In the genomic region with DNA sequence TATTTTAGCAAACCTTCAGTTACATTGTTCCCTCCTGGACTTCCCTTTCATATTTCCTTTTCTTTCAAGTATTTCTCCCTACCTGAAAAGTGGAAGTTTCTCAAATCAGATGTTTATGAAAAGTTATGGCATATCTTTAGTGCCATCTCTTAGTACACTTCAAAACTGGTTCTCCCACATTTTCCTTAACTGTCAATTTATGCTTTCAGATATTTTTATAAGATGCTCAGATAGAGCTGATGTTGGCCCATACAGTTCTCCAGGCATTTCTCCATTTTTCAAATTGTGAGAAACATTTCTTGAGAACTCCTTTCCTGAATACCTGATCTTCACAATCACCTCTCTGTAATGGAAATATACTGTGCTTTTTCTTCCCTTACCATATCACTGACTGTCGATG, we compare ENCODE assay signal across 12 cellular contexts. TPM values are rescaled to one million over a fixed set of nuclear protein-coding genes. Genes with fewer than 3 reads are reported as not detected.
DNase-seq lines count a peak whose midpoint lies in the region; ATAC-seq lines count a peak whose summit lies in the region.
"Had no signal": no experiment of that assay in that cellular context is flagged by ENCODE, and none has a peak within 500 bp of the region (broad histone marks: within the 10 kb centered on the region; RNA-seq: fewer than 3 reads in every experiment).

No MANE protein-coding gene starts in this region.

- H3K4me1 Mint-ChIP-seq in activated T-helper 1 cell treated with anti-CD3 and anti-CD28 coated beads, Interleukin-12 subunit alpha, Interleukin-12 subunit beta, Interleukin-2, Interleukin-4 antibody, amounts not matched to agents 30 ng/mL and 10 ng/mL and 1 ng/mL, durations not matched to agents 14 hours and 24 hours and 36 hours (ENCODE audit: low read depth): peaks cover 19% of the 10 kb centered on the region
- H3K4me1 Mint-ChIP-seq in CD4-positive, alpha-beta memory T cell: no peaks in the 10 kb centered on the region

- POLR2A ChIA-PET in CD4-positive, alpha-beta memory T cell (lab: Charles Lee; ENCODE audit: partially characterized antibody): no interaction called here

- intact Hi-C loops in activated T-helper 1 cell treated with anti-CD3 and anti-CD28 coated beads, Interleukin-12 subunit alpha, Interleukin-12 subunit beta, Interleukin-2, Interleukin-4 antibody, amounts not matched to agents 30 ng/mL and 10 ng/mL and 1 ng/mL, durations not matched to agents 14 hours and 24 hours and 36 hours (cut with micrococcal nuclease): loop anchor here (1.0 kb wide), 7 partner anchors 15 to 89 kb away; a partner anchor contains a TSS
- intact Hi-C loops in CD4-positive, alpha-beta memory T cell (cut with micrococcal nuclease): no loop called here

- no peaks in the 10 kb centered on the region for H3K36me3 ChIP-seq in CD4-positive, alpha-beta memory T cell (ENCODE audit: insufficient read depth, low read length)
- H3K36me3 ChIP-seq: BE2C had no signal

- no peak for DNase-seq in activated T-helper 1 cell treated with anti-CD3 and anti-CD28 coated beads, Interleukin-12 subunit alpha, Interleukin-12 subunit beta, Interleukin-2, Interleukin-4 antibody, amounts not matched to agents 30 ng/mL and 10 ng/mL and 1 ng/mL, durations not matched to agents 14 hours and 24 hours and 36 hours (ENCODE audit: low spot score)
- DNase-seq in CD4-positive, alpha-beta memory T cell: no peak
- DNase-seq in UCSD-AML1 (lab: John Stamatoyannopoulos, UW; ENCODE audit: unreplicated experiment) (no peak), NOMO-1 treated with DMSO at 0.1 percent for 48 hours (lab: John Stamatoyannopoulos, UW; ENCODE audit: unreplicated experiment) (no peak)
- DNase-seq: activated CD8-positive, alpha-beta memory T cell treated with anti-CD3 and anti-CD28 coated beads, Interleukin-2, amount 10 ng/mL, durations not matched to agents 7 days and 5 days; BE2C; NCI-H187 treated with DMSO at 0.1 percent for 48 hours had no signal

- no peak overlapping the region for H3K4me3 ChIP-seq in CD4-positive, alpha-beta memory T cell (ENCODE audit: low read length in 2 of 2)

- peaks cover 4% of the 10 kb centered on the region for H3K36me3 Mint-ChIP-seq in activated T-helper 1 cell treated with anti-CD3 and anti-CD28 coated beads, Interleukin-12 subunit alpha, Interleukin-12 subunit beta, Interleukin-2, Interleukin-4 antibody, amounts not matched to agents 30 ng/mL and 10 ng/mL and 1 ng/mL, durations not matched to agents 14 hours and 24 hours and 36 hours (ENCODE audit: low read depth)
- peaks cover 0 to 5% of the 10 kb centered on the region in 2 donors for H3K36me3 Mint-ChIP-seq in CD4-positive, alpha-beta memory T cell

- no peaks in the 10 kb centered on the region for H3K9me3 ChIP-seq in CD4-positive, alpha-beta memory T cell (ENCODE audit: control insufficient read depth in 1 of 2, low read length in 2 of 2)
- H3K9me3 ChIP-seq: BE2C had no signal

- H3K4me1 ChIP-seq in CD4-positive, alpha-beta memory T cell (ENCODE audit: insufficient read depth, low read length): no peaks in the 10 kb centered on the region

- CTCF ChIA-PET in CD4-positive, alpha-beta memory T cell (lab: Charles Lee; ENCODE audit: partially characterized antibody): interaction anchor here (1.3 kb wide), 1 partner anchor 14 kb away, joined by 3 read pairs; no protein-coding TSS in a partner anchor

- H3K27me3 Mint-ChIP-seq in activated T-helper 1 cell treated with anti-CD3 and anti-CD28 coated beads, Interleukin-12 subunit alpha, Interleukin-12 subunit beta, Interleukin-2, Interleukin-4 antibody, amounts not matched to agents 30 ng/mL and 10 ng/mL and 1 ng/mL, durations not matched to agents 14 hours and 24 hours and 36 hours (ENCODE audit: insufficient read depth): peaks cover 2% of the 10 kb centered on the region
- no peaks in the 10 kb centered on the region for H3K27me3 Mint-ChIP-seq in CD4-positive, alpha-beta memory T cell
- H3K27me3 Mint-ChIP-seq: progenitor cell of endocrine pancreas had no signal

- H3K27me3 ChIP-seq in CD4-positive, alpha-beta memory T cell (ENCODE audit: insufficient read depth, low read length): no peaks in the 10 kb centered on the region
- H3K27me3 ChIP-seq: BE2C had no signal

- no peak overlapping the region for H3K27ac ChIP-seq in CD4-positive, alpha-beta memory T cell (ENCODE audit: low read depth, low read length)

- H3K4me3 Mint-ChIP-seq in activated T-helper 1 cell treated with anti-CD3 and anti-CD28 coated beads, Interleukin-12 subunit alpha, Interleukin-12 subunit beta, Interleukin-2, Interleukin-4 antibody, amounts not matched to agents 30 ng/mL and 10 ng/mL and 1 ng/mL, durations not matched to agents 14 hours and 24 hours and 36 hours: no peak overlapping the region
- H3K4me3 Mint-ChIP-seq in CD4-positive, alpha-beta memory T cell: no peak overlapping the region
- H3K4me3 Mint-ChIP-seq: activated CD8-positive, alpha-beta memory T cell treated with anti-CD3 and anti-CD28 coated beads, Interleukin-2, amount 10 ng/mL, durations not matched to agents 7 days and 5 days had no signal

- ATAC-seq in GM19023 (IDR thresholded peaks at IDR 0.05; ENCODE audit: unreplicated experiment): peak; percentile 11
- ATAC-seq in GM21528 (IDR thresholded peaks at IDR 0.05; ENCODE audit: low FRiP score, unreplicated experiment): peak; percentile 4
- ATAC-seq in HG03039 (IDR thresholded peaks at IDR 0.05; ENCODE audit: unreplicated experiment): peak; percentile 5
- no peak for ATAC-seq in GM18519 (IDR thresholded peaks at IDR 0.05; ENCODE audit: low FRiP score, unreplicated experiment)

- H3K27ac Mint-ChIP-seq in activated T-helper 1 cell treated with anti-CD3 and anti-CD28 coated beads, Interleukin-12 subunit alpha, Interleukin-12 subunit beta, Interleukin-2, Interleukin-4 antibody, amounts not matched to agents 30 ng/mL and 10 ng/mL and 1 ng/mL, durations not matched to agents 14 hours and 24 hours and 36 hours: peak overlapping the region; percentile 11
- H3K27ac Mint-ChIP-seq in CD4-positive, alpha-beta memory T cell: no peak overlapping the region
- H3K27ac Mint-ChIP-seq: activated CD8-positive, alpha-beta memory T cell treated with anti-CD3 and anti-CD28 coated beads, Interleukin-2, amount 10 ng/mL, durations not matched to agents 7 days and 5 days; progenitor cell of endocrine pancreas had no signal

- no peaks in the 10 kb centered on the region for H3K9me3 Mint-ChIP-seq in activated T-helper 1 cell treated with anti-CD3 and anti-CD28 coated beads, Interleukin-12 subunit alpha, Interleukin-12 subunit beta, Interleukin-2, Interleukin-4 antibody, amounts not matched to agents 30 ng/mL and 10 ng/mL and 1 ng/mL, durations not matched to agents 14 hours and 24 hours and 36 hours
- no peaks in the 10 kb centered on the region for H3K9me3 Mint-ChIP-seq in CD4-positive, alpha-beta memory T cell

RNA-seq across cellular contexts. Expression of a gene that starts 32.5 kb away (rescaled TPM):
- 25.1 and 26.6 TPM in 2 replicates for total RNA-seq in activated T-helper 1 cell treated with anti-CD3 and anti-CD28 coated beads, Interleukin-12 subunit alpha, Interleukin-12 subunit beta, Interleukin-2, Interleukin-4 antibody, amounts not matched to agents 30 ng/mL and 10 ng/mL and 1 ng/mL, durations not matched to agents 14 hours and 24 hours and 36 hours
- total RNA-seq in CD4-positive, alpha-beta memory T cell: 10 to 100 TPM; 20.3 to 22.8 TPM
- 10 to 100 TPM; 22.9 to 25.3 TPM for polyA plus RNA-seq in CD4-positive, alpha-beta memory T cell

RNA-seq across cellular contexts. Expression of a gene that starts 53.8 kb away (rescaled TPM):
- total RNA-seq in activated T-helper 1 cell treated with anti-CD3 and anti-CD28 coated beads, Interleukin-12 subunit alpha, Interleukin-12 subunit beta, Interleukin-2, Interleukin-4 antibody, amounts not matched to agents 30 ng/mL and 10 ng/mL and 1 ng/mL, durations not matched to agents 14 hours and 24 hours and 36 hours: 6.7 and 7.1 TPM in 2 replicates
- 1 to 10 TPM; 2.7 TPM for total RNA-seq in CD4-positive, alpha-beta memory T cell
- 1 to 10 TPM; 4.0 to 4.7 TPM for polyA plus RNA-seq in CD4-positive, alpha-beta memory T cell
